18 cellular contexts compared by ENCODE assay signal in the genomic region with DNA sequence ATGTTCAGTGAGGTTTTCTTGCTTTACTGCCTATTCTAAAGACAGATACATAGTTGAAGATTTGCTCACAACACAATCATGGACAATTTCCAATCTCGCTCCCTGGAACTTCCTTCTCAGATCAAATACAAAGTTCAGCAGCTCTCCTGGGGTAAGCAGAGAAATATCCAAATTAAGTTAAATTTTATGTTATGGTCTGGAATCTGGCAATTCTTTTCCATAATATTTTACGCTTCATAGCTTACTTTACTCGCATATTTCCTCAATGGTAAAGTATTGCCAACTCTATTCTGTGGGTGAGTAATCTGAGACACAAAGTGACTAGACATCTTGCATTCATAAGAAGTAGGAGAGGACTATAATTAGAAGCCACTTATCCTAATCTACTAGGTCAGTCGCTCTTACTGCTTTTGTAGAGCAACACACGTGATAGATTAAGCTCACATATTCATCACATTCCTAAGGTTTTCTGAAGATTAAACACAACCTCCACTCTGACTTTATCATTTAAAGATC.
DNase-seq lines count a peak whose midpoint lies in the region; ATAC-seq and TF ChIP-seq lines count a peak whose summit lies in the region.
"Had no signal": no experiment of that assay in that cellular context is flagged by ENCODE, and none has a peak within 500 bp of the region (broad histone marks: within the 10 kb centered on the region; RNA-seq: fewer than 3 reads in every experiment).

No MANE protein-coding gene starts in this region.

- H3K79me2 ChIP-seq in SK-N-SH (ENCODE audit: insufficient read depth), result peaks cover 67% of the 10 kb centered on the region

- peaks cover 0 to 24% of the 10 kb centered on the region in 2 experiments; a peak in 3 of 4 replicates for H3K4me1 ChIP-seq in SK-N-SH (ENCODE audit: control insufficient read depth in 1 of 2, insufficient read depth in 2 of 2, low read depth in 1 of 2, low read length in 1 of 2)
- H3K4me1 ChIP-seq in testis, result no peaks in the 10 kb centered on the region

- peak overlapping the region; percentile 46 to 56; a peak in 2 of 4 replicates for H3K4me3 ChIP-seq in SK-N-SH (ENCODE audit: low read depth in 2 of 2, low read length in 1 of 2)
- H3K4me3 ChIP-seq in foreskin fibroblast (ENCODE audit: low read depth in 1 of 2, low read length in 2 of 2), result no peak overlapping the region
- no peak overlapping the region for H3K4me3 ChIP-seq in testis
- H3K4me3 ChIP-seq: HAP-1 had no signal

- peak overlapping the region; percentile 92 to 96 for H3K27ac ChIP-seq in SK-N-SH (ENCODE audit: low read depth in 2 of 2, low read length in 1 of 2)
- no peak overlapping the region for H3K27ac ChIP-seq in testis
- H3K27ac ChIP-seq: HL-60, neutrophil had no signal

- intact Hi-C loops in left ventricle myocardium superior (cut with micrococcal nuclease) (no loop called here), Right ventricle myocardium inferior (cut with DNase I) (no loop called here), testis (cut with DNase I; ENCODE audit: low total_unique reads) (no loop called here)

- H3K4me3 Mint-ChIP-seq in activated naive CD8-positive, alpha-beta T cell treated with anti-CD3 and anti-CD28 coated beads, Interleukin-2, amount 50 U/mL, for 24 hours, result no peak overlapping the region
- H3K4me3 Mint-ChIP-seq: activated CD4-positive, alpha-beta T cell treated with anti-CD3 and anti-CD28 coated beads for 36 hours; activated naive CD8-positive, alpha-beta T cell; stimulated activated naive CD8-positive, alpha-beta T cell treated with anti-CD3 and anti-CD28 coated beads, Interleukin-15, Interleukin-2, amounts not matched to agents 100 ng/mL and 50 ng/mL, for 24 hours had no signal

- DNase-seq in left ventricle myocardium superior, result no peak
- no peak for DNase-seq in Right ventricle myocardium inferior (ENCODE audit: missing footprints)
- DNase-seq in SK-N-SH, result no peak
- DNase-seq in foreskin fibroblast, result peak; percentile 1 to 6
- no peak for DNase-seq in activated naive CD8-positive, alpha-beta T cell treated with anti-CD3 and anti-CD28 coated beads, Interleukin-2, amount 50 U/mL, for 24 hours
- DNase-seq in testis, result no peak
- DNase-seq in activated CD4-positive, CD25-positive, alpha-beta regulatory T cell treated with anti-CD3 and anti-CD28 coated beads, Interleukin-2, amount 50 U/mL, for 72 hours, result no peak
- DNase-seq: activated CD4-positive, alpha-beta T cell treated with anti-CD3 and anti-CD28 coated beads for 36 hours; activated T-cell treated with anti-CD3 and anti-CD28 coated beads for 4 hours; Karpas-422; NCI-H187; small intestine had no signal

- peaks cover 50% of the 10 kb centered on the region for H3F3A ChIP-seq in SK-N-SH (replicated peaks; ENCODE audit: insufficient read depth)

- H3K9me3 ChIP-seq in SK-N-SH, result no peaks in the 10 kb centered on the region
- no peaks in the 10 kb centered on the region for H3K9me3 ChIP-seq in testis
- H3K9me3 ChIP-seq: HAP-1, neutrophil had no signal

- CTCF ChIA-PET in SK-N-SH (lab: Yijun Ruan, JAX), result no interaction called here

- TF ChIP-seq CTCF in SK-N-SH (IDR thresholded peaks at IDR 0.05), result no peak
- TF ChIP-seq CTCF in foreskin fibroblast (IDR thresholded peaks at IDR 0.05; ENCODE audit: low read depth, low read length), result no peak
- TF ChIP-seq CTCF in testis (IDR thresholded peaks at IDR 0.05), result no peak

- H3K9me2 ChIP-seq in SK-N-SH, result no peaks in the 10 kb centered on the region

- H3K9ac ChIP-seq in SK-N-SH, result peak overlapping the region; percentile 86

- H2AFZ ChIP-seq in SK-N-SH (ENCODE audit: low read depth), result peak overlapping the region; percentile 12; the same call in 1 of the 2 replicates

- TF ChIP-seq EP300 in SK-N-SH (IDR thresholded peaks at IDR 0.05; ENCODE audit: borderline replicate concordance in 1 of 2, low read depth in 1 of 2, low read length in 1 of 2), result peak; percentile 36 to 87; a peak in 2 of 4 replicates

- peaks cover 16% of the 10 kb centered on the region for H3K9me3 Mint-ChIP-seq in activated naive CD8-positive, alpha-beta T cell treated with anti-CD3 and anti-CD28 coated beads, Interleukin-2, amount 50 U/mL, for 24 hours

- H4K20me1 ChIP-seq in SK-N-SH (ENCODE audit: insufficient read depth), result no peaks in the 10 kb centered on the region

- peak overlapping the region; percentile 77 for H3K4me2 ChIP-seq in SK-N-SH

- 16% methylated on average over 5 of the region's 5 CpGs for WGBS in SK-N-SH (ENCODE audit: low lambda C conversion rate)
- 47 to 56% methylated on average over 5 of the region's 5 CpGs for WGBS in testis, 2 donors

- ATAC-seq in left ventricle myocardium superior (peak; percentile 74), Right ventricle myocardium inferior (no peak), HG03159 (IDR thresholded peaks at IDR 0.05; ENCODE audit: unreplicated experiment) (no peak)
- ATAC-seq in activated naive CD8-positive, alpha-beta T cell treated with anti-CD3 and anti-CD28 coated beads, Interleukin-2, amount 50 U/mL, for 24 hours, result no peak
- ATAC-seq: activated CD4-positive, alpha-beta T cell treated with anti-CD3 and anti-CD28 coated beads for 36 hours had no signal

- H3K36me3 Mint-ChIP-seq in activated naive CD8-positive, alpha-beta T cell treated with anti-CD3 and anti-CD28 coated beads, Interleukin-2, amount 50 U/mL, for 24 hours (ENCODE audit: low read depth), result no peaks in the 10 kb centered on the region
- H3K36me3 Mint-ChIP-seq: activated naive CD8-positive, alpha-beta T cell had no signal

- POLR2A ChIA-PET in SK-N-SH (lab: Yijun Ruan, JAX), result no interaction called here

- TF ChIP-seq RAD21 in SK-N-SH (IDR thresholded peaks at IDR 0.05; ENCODE audit: low read length), result 0 out of 2 replicates have a peak, but pooled peaks have one; percentile 2

- no peaks in the 10 kb centered on the region for H3K27me3 Mint-ChIP-seq in activated naive CD8-positive, alpha-beta T cell treated with anti-CD3 and anti-CD28 coated beads, Interleukin-2, amount 50 U/mL, for 24 hours
- H3K27me3 Mint-ChIP-seq: activated CD4-positive, alpha-beta T cell treated with anti-CD3 and anti-CD28 coated beads for 36 hours; activated naive CD8-positive, alpha-beta T cell; stimulated activated naive CD8-positive, alpha-beta T cell treated with anti-CD3 and anti-CD28 coated beads, Interleukin-15, Interleukin-2, amounts not matched to agents 100 ng/mL and 50 ng/mL, for 24 hours had no signal

- H3K27ac Mint-ChIP-seq in activated naive CD8-positive, alpha-beta T cell treated with anti-CD3 and anti-CD28 coated beads, Interleukin-2, amount 50 U/mL, for 24 hours, result no peak overlapping the region
- H3K27ac Mint-ChIP-seq: activated CD4-positive, alpha-beta T cell treated with anti-CD3 and anti-CD28 coated beads for 36 hours; activated naive CD8-positive, alpha-beta T cell; stimulated activated naive CD8-positive, alpha-beta T cell treated with anti-CD3 and anti-CD28 coated beads, Interleukin-15, Interleukin-2, amounts not matched to agents 100 ng/mL and 50 ng/mL, for 24 hours had no signal

- H3K4me1 Mint-ChIP-seq in activated naive CD8-positive, alpha-beta T cell treated with anti-CD3 and anti-CD28 coated beads, Interleukin-2, amount 50 U/mL, for 24 hours, result no peaks in the 10 kb centered on the region
- H3K4me1 Mint-ChIP-seq: activated CD4-positive, alpha-beta T cell treated with anti-CD3 and anti-CD28 coated beads for 36 hours had no signal

- no peak for TF ChIP-seq POLR2A in testis (IDR thresholded peaks at IDR 0.05)

- H3K27me3 ChIP-seq in SK-N-SH (ENCODE audit: insufficient read depth) (no peaks in the 10 kb centered on the region), testis (no peaks in the 10 kb centered on the region)
- H3K27me3 ChIP-seq: neutrophil had no signal

- peaks cover 0 to 31% of the 10 kb centered on the region in 2 experiments for H3K36me3 ChIP-seq in SK-N-SH (replicated peaks in 1 of 2; ENCODE audit: control insufficient read depth in 1 of 2, insufficient read depth in 2 of 2, low read length in 1 of 2)
- H3K36me3 ChIP-seq in testis (ENCODE audit: low read depth, missing control alignments), result no peaks in the 10 kb centered on the region
- H3K36me3 ChIP-seq: HAP-1, neutrophil had no signal

TF ChIP-seq in SK-N-SH, 30 proteins besides CTCF, POLR2A, EP300 and RAD21 (continues in another document):
- TF ChIP-seq, protein P1, sequence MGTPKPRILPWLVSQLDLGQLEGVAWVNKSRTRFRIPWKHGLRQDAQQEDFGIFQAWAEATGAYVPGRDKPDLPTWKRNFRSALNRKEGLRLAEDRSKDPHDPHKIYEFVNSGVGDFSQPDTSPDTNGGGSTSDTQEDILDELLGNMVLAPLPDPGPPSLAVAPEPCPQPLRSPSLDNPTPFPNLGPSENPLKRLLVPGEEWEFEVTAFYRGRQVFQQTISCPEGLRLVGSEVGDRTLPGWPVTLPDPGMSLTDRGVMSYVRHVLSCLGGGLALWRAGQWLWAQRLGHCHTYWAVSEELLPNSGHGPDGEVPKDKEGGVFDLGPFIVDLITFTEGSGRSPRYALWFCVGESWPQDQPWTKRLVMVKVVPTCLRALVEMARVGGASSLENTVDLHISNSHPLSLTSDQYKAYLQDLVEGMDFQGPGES (IDR thresholded peaks at IDR 0.05; ENCODE audit: low read depth, low read length), result no peak
- TF ChIP-seq MXI1 (IDR thresholded peaks at IDR 0.05; ENCODE audit: low read depth, low read length) (no peak), JUND (IDR thresholded peaks at IDR 0.05) (peak; percentile 52), POLR2AphosphoS5 (IDR thresholded peaks at IDR 0.05; ENCODE audit: low read depth, low read length) (peak; percentile 25; the same call in 1 of the 2 replicates), GATA2 (CRISPR knock-in tag; IDR thresholded peaks at IDR 0.05) (no peak), ELF1 (IDR thresholded peaks at IDR 0.05) (0 out of 2 replicates have a peak, but pooled peaks have one; percentile 10), CHD2 (IDR thresholded peaks at IDR 0.05; ENCODE audit: low read length, partially characterized antibody) (no peak), FOXM1 (IDR thresholded peaks at IDR 0.05; ENCODE audit: low read depth) (peak; percentile 59; the same call in 1 of the 2 replicates)
- TF ChIP-seq, protein P2, sequence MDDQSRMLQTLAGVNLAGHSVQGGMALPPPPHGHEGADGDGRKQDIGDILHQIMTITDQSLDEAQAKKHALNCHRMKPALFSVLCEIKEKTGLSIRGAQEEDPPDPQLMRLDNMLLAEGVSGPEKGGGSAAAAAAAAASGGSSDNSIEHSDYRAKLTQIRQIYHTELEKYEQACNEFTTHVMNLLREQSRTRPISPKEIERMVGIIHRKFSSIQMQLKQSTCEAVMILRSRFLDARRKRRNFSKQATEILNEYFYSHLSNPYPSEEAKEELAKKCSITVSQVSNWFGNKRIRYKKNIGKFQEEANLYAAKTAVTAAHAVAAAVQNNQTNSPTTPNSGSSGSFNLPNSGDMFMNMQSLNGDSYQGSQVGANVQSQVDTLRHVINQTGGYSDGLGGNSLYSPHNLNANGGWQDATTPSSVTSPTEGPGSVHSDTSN (IDR thresholded peaks at IDR 0.05), result peak; percentile 77

Comparison
In these comparisons a context has a peak if more than half of its experiments do, and no peak if none do; other contexts are left out.
1. DNase-seq: peak in foreskin fibroblast (2 of 2); none in left ventricle myocardium superior (single experiment), Right ventricle myocardium inferior (single experiment), SK-N-SH (single experiment), activated naive CD8-positive, alpha-beta T cell treated with anti-CD3 and anti-CD28 coated beads, Interleukin-2, amount 50 U/mL, for 24 hours (single experiment), testis (single experiment) and activated CD4-positive, CD25-positive, alpha-beta regulatory T cell treated with anti-CD3 and anti-CD28 coated beads, Interleukin-2, amount 50 U/mL, for 72 hours (single experiment).
2. H3K27ac ChIP-seq: peak in SK-N-SH (2 of 2); none in testis (0 of 2).
3. H3K4me3 ChIP-seq: peak in SK-N-SH (2 of 2); none in foreskin fibroblast (0 of 2) and testis (0 of 2).